In genomic region chr13:36362251-36362650, GRCh38 we compare ENCODE assay signal across 14 cellular contexts. TPM values are rescaled to one million over a fixed set of nuclear protein-coding genes. Genes with fewer than 3 reads are reported as not detected.
DNase-seq lines count a peak whose midpoint lies in the region; ATAC-seq and TF ChIP-seq lines count a peak whose summit lies in the region.
"Had no signal": no experiment of that assay in that cellular context is flagged by ENCODE, and none has a peak within 500 bp of the region (broad histone marks: within the 10 kb centered on the region; RNA-seq: fewer than 3 reads in every experiment).

No MANE protein-coding gene starts in this region.

- H3K4me3 ChIP-seq in mammary epithelial cell (replicated peaks in 1 of 3; ENCODE audit: insufficient read depth in 1 of 3, low read depth in 2 of 3, low read length in 3 of 3): no peak overlapping the region
- H3K4me3 ChIP-seq: mucosa of descending colon, skin epidermis had no signal

- peaks cover 17% of the 10 kb centered on the region for H3K4me1 ChIP-seq in mammary epithelial cell (ENCODE audit: insufficient read depth, low read length)

- no peaks in the 10 kb centered on the region for H3K36me3 ChIP-seq in mammary epithelial cell (ENCODE audit: insufficient read depth, low read length)

- peak overlapping the region; percentile 11 for H3K27ac ChIP-seq in mammary epithelial cell (ENCODE audit: insufficient read depth, low read depth, low read length)

- H3K9me3 ChIP-seq in mammary epithelial cell (replicated peaks; ENCODE audit: insufficient read depth, low read length): no peaks in the 10 kb centered on the region
- H3K9me3 ChIP-seq: mucosa of descending colon had no signal

- H2AFZ ChIP-seq in mammary epithelial cell (ENCODE audit: low read depth, low read length): peak overlapping the region; percentile 63

- DNase-seq in Daoy (ENCODE audit: low read depth) (peak; percentile 50), mammary epithelial cell (peak; percentile 90), kidney glomerular epithelial cell (lab: John Stamatoyannopoulos, UW) (peak; percentile 77), globus pallidus (ENCODE audit: low spot score) (no peak)
- DNase-seq in stimulated activated CD4-positive, alpha-beta T cell treated with anti-CD3 and anti-CD28 coated beads, Interleukin-15, amount 100 ng/mL, for 24 hours: no peak
- DNase-seq: activated naive CD8-positive, alpha-beta T cell treated with anti-CD3 and anti-CD28 coated beads, Interleukin-2, amount 50 U/mL, for 24 hours; Calu3; mucosa of descending colon; NCI-H187; SHP77 treated with DMSO at 0.1 percent for 48 hours had no signal

- no peak overlapping the region for H3K9ac ChIP-seq in mammary epithelial cell (ENCODE audit: insufficient read depth, low read length)

- dilution Hi-C loops in mammary epithelial cell (cut with HindIII; ENCODE audit: low sequenced_read_pairs): no loop called here

- ATAC-seq in HG03432 (IDR thresholded peaks at IDR 0.05; ENCODE audit: unreplicated experiment): peak; percentile 47
- no peak for ATAC-seq in HG02610 (IDR thresholded peaks at IDR 0.05; ENCODE audit: unreplicated experiment)
- no peak for ATAC-seq in HG03175 (IDR thresholded peaks at IDR 0.05; ENCODE audit: unreplicated experiment)
- ATAC-seq: activated naive CD8-positive, alpha-beta T cell treated with anti-CD3 and anti-CD28 coated beads, Interleukin-2, amount 50 U/mL, for 24 hours; mucosa of descending colon had no signal

- no CpG with 5 or more reads among the region's 2 CpGs for WGBS in mammary epithelial cell (ENCODE audit: low coverage, missing lambda C conversion rate)

- in situ Hi-C loops in mammary epithelial cell (cut with MboI; ENCODE audit: low sequenced_read_pairs in 2 of 2): no loop called here

- H3K27me3 ChIP-seq in mammary epithelial cell (ENCODE audit: insufficient read depth, low read length): no peaks in the 10 kb centered on the region

- CTCF ChIA-PET in mammary epithelial cell (lab: Charles Lee; ENCODE audit: low non-redundant PET): interaction anchor here (0.6 kb wide), 1 partner anchor 232 kb away, joined by 6 read pairs; no protein-coding TSS in a partner anchor

- no peak for TF ChIP-seq CTCF in mammary epithelial cell (conservative IDR thresholded peaks at IDR 0.05 in 1 of 2, IDR thresholded peaks at IDR 0.05 in 1 of 2; ENCODE audit: extremely low read depth in 1 of 2, insufficient read depth in 1 of 2, low read depth in 1 of 2, low read length in 2 of 2)

- peak overlapping the region; percentile 75 for H3K4me2 ChIP-seq in mammary epithelial cell (ENCODE audit: insufficient read depth, low read depth, low read length)

- no peaks in the 10 kb centered on the region for H4K20me1 ChIP-seq in mammary epithelial cell (ENCODE audit: insufficient read depth, low read length)

- intact Hi-C loops in mammary epithelial cell (cut with micrococcal nuclease): no loop called here

- H3K79me2 ChIP-seq in mammary epithelial cell (ENCODE audit: insufficient read depth, low read length): no peaks in the 10 kb centered on the region

- BruUV-seq in mammary epithelial cell (replicated peaks; lab: Mats Ljungman, UMichigan): no TSS peak

RNA-seq across cellular contexts. Expression of gene SPART, which starts 16.1 kb away (rescaled TPM):
- total RNA-seq in Daoy (2014; rRNA removed; shearing (Covaris generic)): 37.6 and 48.5 TPM in 2 replicates
- 10 to 100 TPM; 53.5 to 56.0 TPM for total RNA-seq in mammary epithelial cell
- polyA plus RNA-seq in mammary epithelial cell: 49.2 TPM
- polyA minus RNA-seq in mammary epithelial cell: 21.8 TPM
- total RNA-seq: Calu3 had no signal

Comparison
In these comparisons a context has a peak if more than half of its experiments do, and no peak if none do; other contexts are left out.
1. DNase-seq: peak in Daoy (single experiment), mammary epithelial cell (single experiment) and kidney glomerular epithelial cell (single experiment); none in stimulated activated CD4-positive, alpha-beta T cell treated with anti-CD3 and anti-CD28 coated beads, Interleukin-15, amount 100 ng/mL, for 24 hours (single experiment) and globus pallidus (single experiment).